In genomic region chr5:115962239-115962564, GRCh38 we compare ENCODE assay signal across 2 cellular contexts.
TF ChIP-seq lines count a peak whose summit lies in the region.

LVRN (plus strand) TSS chr5:115962475; CDS start chr5:115962618, 143 bp downstream.

TF ChIP-seq in A549, 52 proteins besides CTCF, POLR2A, EP300 and RAD21:
- TF ChIP-seq MAFK (IDR thresholded peaks at IDR 0.05; ENCODE audit: partially characterized antibody) (no peak), RCOR1 (IDR thresholded peaks at IDR 0.05; ENCODE audit: low read depth, low read length) (no peak), CBX2 (IDR thresholded peaks at IDR 0.05; ENCODE audit: borderline replicate concordance, low read depth) (no peak), JUN (IDR thresholded peaks at IDR 0.05) (no peak), TP53 (CRISPR knock-in tag; IDR thresholded peaks at IDR 0.05) (no peak), RNF2 (IDR thresholded peaks at IDR 0.05; ENCODE audit: borderline replicate concordance, low read depth) (no peak), HDAC2 (IDR thresholded peaks at IDR 0.05) (no peak), HMGXB4 (CRISPR knock-in tag; IDR thresholded peaks at IDR 0.05; ENCODE audit: borderline replicate concordance) (no peak), FOXS1 (CRISPR knock-in tag; IDR thresholded peaks at IDR 0.05) (no peak), BCL3 (IDR thresholded peaks at IDR 0.05) (no peak), SMC3 (IDR thresholded peaks at IDR 0.05) (no peak), HOXA7 (CRISPR knock-in tag; IDR thresholded peaks at IDR 0.05) (no peak), CBX8 (IDR thresholded peaks at IDR 0.05) (no peak), SREBF2 (IDR thresholded peaks at IDR 0.05) (no peak), HEYL (CRISPR knock-in tag; IDR thresholded peaks at IDR 0.05) (no peak), USF2 (IDR thresholded peaks at IDR 0.05) (no peak), REST (IDR thresholded peaks at IDR 0.05) (no peak), EHF (CRISPR knock-in tag; IDR thresholded peaks at IDR 0.05) (no peak), TFCP2L1 (CRISPR knock-in tag; IDR thresholded peaks at IDR 0.05) (no peak)

TF ChIP-seq in IMR-90, 13 proteins besides CTCF, POLR2A, EP300 and RAD21:
- no peak for TF ChIP-seq NFE2L2 (IDR thresholded peaks at IDR 0.05; ENCODE audit: low read depth, low read length)
- TF ChIP-seq SMC3 (IDR thresholded peaks at IDR 0.05; ENCODE audit: low read depth, low read length), result no peak
- TF ChIP-seq MAFK (IDR thresholded peaks at IDR 0.05; ENCODE audit: low read depth, low read length), result no peak
- no peak for TF ChIP-seq CEBPB (IDR thresholded peaks at IDR 0.05; ENCODE audit: low read depth, low read length)
- TF ChIP-seq USF2 (IDR thresholded peaks at IDR 0.05; ENCODE audit: low read depth, low read length), result no peak
- no peak for TF ChIP-seq BHLHE40 (IDR thresholded peaks at IDR 0.05; ENCODE audit: low read depth, low read length)
- no peak for TF ChIP-seq MXI1 (IDR thresholded peaks at IDR 0.05; ENCODE audit: borderline replicate concordance, low read depth, low read length)
- TF ChIP-seq ELK1 (IDR thresholded peaks at IDR 0.05; ENCODE audit: borderline replicate concordance, low read depth, low read length), result no peak
- TF ChIP-seq RCOR1 (IDR thresholded peaks at IDR 0.05; ENCODE audit: insufficient replicate concordance, low read length), result no peak
- no peak for TF ChIP-seq MAZ (IDR thresholded peaks at IDR 0.05; ENCODE audit: borderline replicate concordance, low read depth, low read length)
- no peak for TF ChIP-seq RFX5 (IDR thresholded peaks at IDR 0.05; ENCODE audit: low read depth, low read length)
- TF ChIP-seq CHD1 (IDR thresholded peaks at IDR 0.05; ENCODE audit: low read depth, low read length), result no peak
- TF ChIP-seq FOS (IDR thresholded peaks at IDR 0.05; ENCODE audit: low read depth, low read length), result no peak
